In genomic region chr19:27925202-27925601, GRCh38 we compare ENCODE assay signal across 27 cellular contexts.
"Had no signal": no experiment of that assay in that cellular context is flagged by ENCODE, and none has a peak within 500 bp of the region (broad histone marks: within the 10 kb centered on the region; RNA-seq: fewer than 3 reads in every experiment).

No MANE protein-coding gene starts in this region.

- H3K4me1 ChIP-seq: stomach, suprapubic skin, testis, tibial artery, tibial nerve, transverse colon, upper lobe of left lung, upper lobe of right lung, uterus, vagina had no signal

- H3K27me3 ChIP-seq: stomach, suprapubic skin, testis, thyroid gland, tibial artery, tibial nerve, transverse colon, upper lobe of left lung, upper lobe of right lung, uterus, vagina had no signal

- H3K4me3 ChIP-seq: stomach, suprapubic skin, testis, thoracic aorta, thyroid gland, tibial artery, tibial nerve, transverse colon, upper lobe of left lung, upper lobe of right lung, uterus, vagina had no signal

- H3K9me3 ChIP-seq: stomach, suprapubic skin, testis, thoracic aorta, thyroid gland, tibial artery, tibial nerve, transverse colon, upper lobe of left lung, upper lobe of right lung, uterus, vagina had no signal

- ATAC-seq: stimulated activated effector memory CD8-positive, alpha-beta T cell treated with anti-CD3 and anti-CD28 coated beads, Interleukin-12 subunit alpha, Interleukin-12 subunit beta, amount 100 ng/mL, for 72 hours; stimulated activated memory B cell treated with anti-CD40 and anti-IgM and Interleukin-4, amounts not matched to agents 10 μg/mL and 1 μg/mL and 100 μg/mL, for 72 hours; stimulated activated naive B cell treated with anti-CD40 and anti-IgM and Interleukin-4, amounts not matched to agents 10 μg/mL and 1 μg/mL and 100 μg/mL, for 72 hours; stimulated activated naive CD8-positive, alpha-beta T cell treated with anti-CD3 and anti-CD28 coated beads, Interleukin-15, amount 100 ng/mL, for 72 hours; stimulated activated naive CD8-positive, alpha-beta T cell treated with anti-CD3 and anti-CD28 coated beads, Interleukin-15, Interleukin-2, amounts not matched to agents 100 U/mL and 50 U/mL, for 24 hours; upper lobe of right lung had no signal

- H3K36me3 ChIP-seq: stomach, suprapubic skin, thoracic aorta, thyroid gland, tibial artery, tibial nerve, transverse colon, upper lobe of left lung, upper lobe of right lung, uterus, vagina had no signal

- H3K27ac ChIP-seq: stomach, suprapubic skin, testis, thoracic aorta, thyroid gland, tibial artery, tibial nerve, transverse colon, upper lobe of left lung, upper lobe of right lung, uterus, vagina had no signal

- DNase-seq: stimulated activated CD4-positive, alpha-beta T cell treated with anti-CD3 and anti-CD28 coated beads, Interleukin-2, amount 100 ng/mL, for 48 hours; stimulated activated CD4-positive, alpha-beta T cell treated with anti-CD3 and anti-CD28 coated beads, Interleukin-4, amount 100 ng/mL, for 1 hour; stimulated activated CD4-positive, alpha-beta T cell treated with anti-CD3 and anti-CD28 coated beads, Interleukin-4, amount 100 ng/mL, for 24 hours; stimulated activated CD4-positive, alpha-beta T cell treated with anti-CD3 and anti-CD28 coated beads, Interleukin-4, amount 100 ng/mL, for 4 hours; stimulated activated CD8-positive, alpha-beta memory T cell treated with anti-CD3 and anti-CD28 coated beads, Interleukin-4, amount 100 ng/mL, for 48 hours; stimulated activated naive B cell treated with anti-CD40 and anti-IgM and Interleukin-4, amounts not matched to agents 10 μg/mL and 1 μg/mL and 100 μg/mL, for 72 hours; stimulated activated naive CD4-positive, alpha-beta T cell; stimulated activated naive CD4-positive, alpha-beta T cell treated with Interleukin-2 at 50 U/mL for 16 hours; stimulated activated naive CD8-positive, alpha-beta T cell treated with anti-CD3 and anti-CD28 coated beads, Interleukin-15, amount 100 ng/mL, for 72 hours; stimulated activated naive CD8-positive, alpha-beta T cell treated with anti-CD3 and anti-CD28 coated beads, Interleukin-15, Interleukin-2, amounts not matched to agents 100 U/mL and 50 U/mL, for 24 hours; stomach; substantia nigra; testis; thyroid gland; tibial artery; transverse colon; trophoblast cell; upper lobe of left lung; upper lobe of right lung; uterus had no signal

- FAIRE-seq: urothelium cell line had no signal
